ENCODE assay signal across 13 cellular contexts in the genomic region with DNA sequence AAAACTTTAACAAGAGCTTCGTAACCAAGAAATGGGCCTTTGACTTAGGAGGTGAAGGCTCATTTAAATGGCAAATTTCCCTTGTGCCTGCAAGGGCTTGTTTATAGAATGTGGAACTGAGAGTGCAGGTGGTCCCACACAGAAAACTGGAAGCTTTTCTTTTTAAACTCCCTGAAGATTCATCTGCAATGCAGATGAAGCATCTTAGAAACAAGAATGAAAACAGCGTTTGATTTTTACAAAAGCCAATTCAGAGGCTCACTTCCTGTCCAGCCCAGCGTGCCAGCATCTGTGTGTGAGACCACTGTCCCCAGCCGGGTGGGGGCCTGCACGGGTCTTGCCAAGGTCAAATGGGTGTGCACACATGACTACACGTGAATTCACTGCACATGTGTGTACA.
DNase-seq lines count a peak whose midpoint lies in the region; ATAC-seq, FAIRE-seq and TF ChIP-seq lines count a peak whose summit lies in the region.
"Had no signal": no experiment of that assay in that cellular context is flagged by ENCODE, and none has a peak within 500 bp of the region (broad histone marks: within the 10 kb centered on the region; RNA-seq: fewer than 3 reads in every experiment).

No MANE protein-coding gene starts in this region.

- no peak overlapping the region for H3K27ac Mint-ChIP-seq in CD8-positive, alpha-beta memory T cell
- H3K27ac Mint-ChIP-seq: activated CD8-positive, alpha-beta memory T cell treated with anti-CD3 and anti-CD28 coated beads, Interleukin-2, amount 10 ng/mL, durations not matched to agents 7 days and 5 days had no signal

- DNase-seq in GM13976 (ENCODE audit: low spot score) = peak; percentile 75
- no peak for DNase-seq in lower lobe of right lung
- DNase-seq in NCI-H748 treated with DMSO at 0.1 percent for 48 hours (lab: John Stamatoyannopoulos, UW) = no peak
- DNase-seq in cerebellar cortex (ENCODE audit: low spot score) = no peak
- DNase-seq in CD8-positive, alpha-beta memory T cell = no peak
- DNase-seq in HepG2 (ENCODE audit: low spot score) = no peak
- DNase-seq: activated CD8-positive, alpha-beta memory T cell treated with anti-CD3 and anti-CD28 coated beads, Interleukin-2, amount 10 ng/mL, durations not matched to agents 7 days and 5 days; effector memory CD4-positive, alpha-beta T cell; NK-92 treated with Interleukin-12 subunit alpha and Interleukin-12 subunit beta, amount 100 ng/mL, for 24 hours had no signal

- H3K27ac ChIP-seq in lower lobe of right lung (peak overlapping the region; percentile 41), HepG2 (ENCODE audit: extremely low read length, insufficient read depth, low read length) (no peak overlapping the region)
- no peak overlapping the region for H3K27ac ChIP-seq in CD8-positive, alpha-beta memory T cell (ENCODE audit: low read depth, low read length)
- H3K27ac ChIP-seq: left lung had no signal

- H3K4me3 Mint-ChIP-seq in CD8-positive, alpha-beta memory T cell = peak overlapping the region in 1 of 7 donors; percentile 14
- H3K4me3 Mint-ChIP-seq: activated CD8-positive, alpha-beta memory T cell treated with anti-CD3 and anti-CD28 coated beads, Interleukin-2, amount 10 ng/mL, durations not matched to agents 7 days and 5 days had no signal

- H3K4me1 ChIP-seq in lower lobe of right lung (peaks cover 37% of the 10 kb centered on the region), HepG2 (ENCODE audit: insufficient read depth, low read length) (peaks cover 38% of the 10 kb centered on the region)
- H3K4me1 ChIP-seq in CD8-positive, alpha-beta memory T cell (ENCODE audit: insufficient read depth, low read length) = peaks cover 7% of the 10 kb centered on the region

- no TSS peak for BruUV-seq in HepG2 (replicated peaks; lab: Mats Ljungman, UMichigan)

- peak; percentile 83 for ATAC-seq in GM21447 (IDR thresholded peaks at IDR 0.05; ENCODE audit: unreplicated experiment)
- ATAC-seq in HG03432 (IDR thresholded peaks at IDR 0.05; ENCODE audit: unreplicated experiment) = peak; percentile 72
- no peak for ATAC-seq in lower lobe of right lung
- no peak for ATAC-seq in HepG2
- ATAC-seq: activated CD8-positive, alpha-beta memory T cell treated with anti-CD3 and anti-CD28 coated beads, Interleukin-2, amount 10 ng/mL, durations not matched to agents 7 days and 5 days had no signal

- intact Hi-C loops in lower lobe of right lung (cut with DNase I) (no loop called here), HepG2 (cut with micrococcal nuclease; ENCODE audit: unreplicated experiment) (no loop called here)

- no peaks in the 10 kb centered on the region for H4K20me1 ChIP-seq in HepG2 (ENCODE audit: insufficient read depth, low read length)

- peaks cover 0 to 6% (median 0%) of the 10 kb centered on the region in 3 donors for H3K4me1 Mint-ChIP-seq in CD8-positive, alpha-beta memory T cell

- no peaks in the 10 kb centered on the region for H3K36me3 Mint-ChIP-seq in CD8-positive, alpha-beta memory T cell
- H3K36me3 Mint-ChIP-seq: activated CD8-positive, alpha-beta memory T cell treated with anti-CD3 and anti-CD28 coated beads, Interleukin-2, amount 10 ng/mL, durations not matched to agents 7 days and 5 days had no signal

- POLR2A ChIA-PET in CD8-positive, alpha-beta memory T cell (lab: Charles Lee) = no interaction called here
- POLR2A ChIA-PET in HepG2 (lab: Yijun Ruan, JAX) = no interaction called here

- H3K79me2 ChIP-seq in HepG2 (ENCODE audit: insufficient read depth, low read length) = no peaks in the 10 kb centered on the region

- H3K4me2 ChIP-seq in HepG2 (ENCODE audit: low read depth, low read length) = no peak overlapping the region

- FAIRE-seq in HepG2 (lab: Jason Lieb, UNC) = no peak
- FAIRE-seq: D721Med had no signal

- CTCF ChIA-PET in CD8-positive, alpha-beta memory T cell (lab: Charles Lee) = no interaction called here
- CTCF ChIA-PET in HepG2 (lab: Yijun Ruan, JAX; ENCODE audit: low intra/inter-chr PET ratio, low total read pairs) = no interaction called here

- TF ChIP-seq CTCF in GM13976 (IDR thresholded peaks at IDR 0.05; ENCODE audit: borderline replicate concordance, control extremely low read depth, extremely low read depth, insufficient read depth, missing control alignments) (no peak), lower lobe of right lung (IDR thresholded peaks at IDR 0.05) (no peak), HepG2 (CRISPR knock-in tag; IDR thresholded peaks at IDR 0.05) (no peak)

- TF ChIP-seq EP300 in HepG2 (IDR thresholded peaks at IDR 0.05; ENCODE audit: low read depth in 2 of 2, low read length in 2 of 2) (no peak), HepG2 (CRISPR knock-in tag; IDR thresholded peaks at IDR 0.05; ENCODE audit: borderline replicate concordance) (no peak)

- no peaks in the 10 kb centered on the region for H3K9me3 Mint-ChIP-seq in CD8-positive, alpha-beta memory T cell

- TF ChIP-seq RAD21 in HepG2 (CRISPR knock-in tag; IDR thresholded peaks at IDR 0.05) = no peak

- H3K9me3 ChIP-seq in lower lobe of right lung = no peaks in the 10 kb centered on the region
- no peaks in the 10 kb centered on the region for H3K9me3 ChIP-seq in CD8-positive, alpha-beta memory T cell (ENCODE audit: low read length)
- H3K9me3 ChIP-seq in HepG2 (ENCODE audit: low read length) = no peaks in the 10 kb centered on the region
- H3K9me3 ChIP-seq: left lung had no signal

- no peaks in the 10 kb centered on the region for H3K27me3 ChIP-seq in lower lobe of right lung (ENCODE audit: low read depth)
- no peaks in the 10 kb centered on the region for H3K27me3 ChIP-seq in CD8-positive, alpha-beta memory T cell (ENCODE audit: insufficient read depth, low read length, poor library complexity, severe bottlenecking)
- peaks cover 6 to 8% of the 10 kb centered on the region in 2 experiments; a peak in 3 of 5 replicates for H3K27me3 ChIP-seq in HepG2 (ENCODE audit: control insufficient read depth in 1 of 2, insufficient read depth in 2 of 2, low read length in 2 of 2)
- H3K27me3 ChIP-seq: left lung had no signal

- no peak for TF ChIP-seq POLR2A in HepG2 (IDR thresholded peaks at IDR 0.05; ENCODE audit: insufficient read depth in 1 of 2, low read depth in 2 of 2, low read length in 2 of 2)

- no peaks in the 10 kb centered on the region for H3K36me3 ChIP-seq in lower lobe of right lung
- H3K36me3 ChIP-seq in CD8-positive, alpha-beta memory T cell (ENCODE audit: insufficient read depth, low read length) = no peaks in the 10 kb centered on the region
- H3K36me3 ChIP-seq in HepG2 (replicated peaks in 1 of 2; ENCODE audit: control insufficient read depth in 1 of 2, insufficient read depth in 2 of 2, low read length in 2 of 2) = no peaks in the 10 kb centered on the region
- H3K36me3 ChIP-seq: left lung had no signal

- in situ Hi-C loops in GM13976 (cut with MboI; ENCODE audit: low sequenced_read_pairs, unreplicated experiment) = no loop called here
- in situ Hi-C loops in HepG2 (cut with HindIII; ENCODE audit: extremely low pct_ligation_motif_present, low pct_unique_long_range_greater_than_20kb) = no loop called here

- no peak overlapping the region for H3K4me3 ChIP-seq in lower lobe of right lung
- no peak overlapping the region for H3K4me3 ChIP-seq in CD8-positive, alpha-beta memory T cell (ENCODE audit: low read length)
- H3K4me3 ChIP-seq in HepG2 (replicated peaks in 1 of 3; ENCODE audit: insufficient read depth in 1 of 3, low read depth in 2 of 3, low read length in 3 of 3) = no peak overlapping the region
- H3K4me3 ChIP-seq: left lung had no signal

- WGBS in HepG2 (ENCODE audit: low lambda C conversion rate) = 35% methylated on average over 6 of the region's 6 CpGs

- peaks cover 8 to 14% of the 10 kb centered on the region in 2 donors for H3K27me3 Mint-ChIP-seq in CD8-positive, alpha-beta memory T cell

- H3K9ac ChIP-seq in HepG2 (ENCODE audit: insufficient read depth, low read depth, low read length) = no peak overlapping the region

- H2AFZ ChIP-seq in HepG2 (ENCODE audit: low read length) = no peak overlapping the region

TF ChIP-seq in HepG2, 621 proteins besides CTCF, POLR2A, EP300 and RAD21:
- TF ChIP-seq TBP (CRISPR knock-in tag; IDR thresholded peaks at IDR 0.05) = no peak
- TF ChIP-seq, protein P1, sequence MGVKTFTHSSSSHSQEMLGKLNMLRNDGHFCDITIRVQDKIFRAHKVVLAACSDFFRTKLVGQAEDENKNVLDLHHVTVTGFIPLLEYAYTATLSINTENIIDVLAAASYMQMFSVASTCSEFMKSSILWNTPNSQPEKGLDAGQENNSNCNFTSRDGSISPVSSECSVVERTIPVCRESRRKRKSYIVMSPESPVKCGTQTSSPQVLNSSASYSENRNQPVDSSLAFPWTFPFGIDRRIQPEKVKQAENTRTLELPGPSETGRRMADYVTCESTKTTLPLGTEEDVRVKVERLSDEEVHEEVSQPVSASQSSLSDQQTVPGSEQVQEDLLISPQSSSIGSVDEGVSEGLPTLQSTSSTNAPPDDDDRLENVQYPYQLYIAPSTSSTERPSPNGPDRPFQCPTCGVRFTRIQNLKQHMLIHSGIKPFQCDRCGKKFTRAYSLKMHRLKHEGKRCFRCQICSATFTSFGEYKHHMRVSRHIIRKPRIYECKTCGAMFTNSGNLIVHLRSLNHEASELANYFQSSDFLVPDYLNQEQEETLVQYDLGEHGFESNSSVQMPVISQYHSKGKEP (CRISPR knock-in tag; IDR thresholded peaks at IDR 0.05) = no peak
- TF ChIP-seq ZNF550 (CRISPR knock-in tag; IDR thresholded peaks at IDR 0.05; ENCODE audit: borderline replicate concordance) = no peak
- TF ChIP-seq MAFG (CRISPR knock-in tag; IDR thresholded peaks at IDR 0.05) = no peak
TF ChIP-seq in HepG2: peak in this region for 0.

Comparison
In these comparisons a context has a peak if more than half of its experiments do, and no peak if none do; other contexts are left out.
1. ATAC-seq: peak in GM21447 (single experiment) and HG03432 (single experiment); none in lower lobe of right lung (0 of 2) and HepG2 (single experiment).